Comparison of ENCODE assay signal across 1 cellular context in the genomic region with DNA sequence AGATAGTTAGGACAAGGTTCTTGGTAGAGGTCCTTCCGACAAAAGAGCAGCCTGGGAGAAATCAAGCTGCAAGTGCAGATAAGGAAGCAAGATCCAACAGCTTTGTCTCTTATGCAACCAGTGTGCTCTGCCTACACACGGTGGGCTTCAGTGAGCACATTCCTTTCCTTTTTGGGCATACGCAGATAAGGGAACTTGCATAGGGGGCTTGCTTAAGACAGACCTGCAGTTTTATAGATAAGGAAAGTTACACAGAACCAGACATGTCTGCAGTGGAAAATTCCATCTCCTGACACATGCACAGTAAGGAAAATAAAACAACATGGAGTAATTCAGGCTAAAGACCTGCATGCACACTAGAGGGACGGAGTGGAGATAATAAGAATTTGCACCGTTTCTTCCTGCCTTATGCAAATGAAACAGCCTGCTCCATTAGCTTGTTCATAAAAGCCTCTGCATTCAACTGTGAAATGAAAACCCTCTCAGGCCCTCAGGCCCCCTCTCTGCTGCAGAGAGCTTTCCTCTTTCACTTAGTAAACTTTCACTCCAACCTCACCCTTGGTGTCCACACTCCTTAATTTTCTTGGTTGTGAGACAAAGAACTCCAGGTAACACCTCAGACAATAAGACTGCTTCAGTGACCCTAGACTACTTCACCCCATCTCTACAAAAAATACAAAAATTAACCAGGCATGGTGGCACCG.
TF ChIP-seq lines count a peak whose summit lies in the region.

No MANE protein-coding gene starts in this region.

TF ChIP-seq in K562, 482 proteins besides CTCF, POLR2A, EP300 and RAD21 (continued from another document and continues in another):
- TF ChIP-seq NFE2L1 (tag; IDR thresholded peaks at IDR 0.05; ENCODE audit: borderline replicate concordance, low read depth) (peak; percentile 64), SIN3A (IDR thresholded peaks at IDR 0.05; ENCODE audit: borderline replicate concordance in 2 of 2, control insufficient read depth in 1 of 2, low read depth in 2 of 2, low read length in 2 of 2) (no peak), U2AF1 (optimal IDR thresholded peaks at IDR 0.05; ENCODE audit: low read depth, low read length) (no peak), TRIM28 (IDR thresholded peaks at IDR 0.05) (peak; percentile 87; the same call in 1 of the 2 replicates), HNRNPH1 (optimal IDR thresholded peaks at IDR 0.05; ENCODE audit: low read depth, low read length) (no peak), MED1 (CRISPR knock-in tag; IDR thresholded peaks at IDR 0.05; ENCODE audit: borderline replicate concordance) (no peak), CHD2 (IDR thresholded peaks at IDR 0.05; ENCODE audit: low read depth, low read length) (no peak), ZNF143 (CRISPR knock-in tag; IDR thresholded peaks at IDR 0.05) (no peak), ZFX (CRISPR knock-in tag; IDR thresholded peaks at IDR 0.05) (no peak), POLR2AphosphoS2 (IDR thresholded peaks at IDR 0.05; ENCODE audit: low read length) (no peak), SP1 (CRISPR knock-in tag; IDR thresholded peaks at IDR 0.05) (0 out of 2 replicates have a peak, but pooled peaks have one; percentile 35), FOXM1 (IDR thresholded peaks at IDR 0.05; ENCODE audit: low read depth) (peak; percentile 98), FOXM1 (CRISPR knock-in tag; IDR thresholded peaks at IDR 0.05; ENCODE audit: low read depth) (no peak), KAT8 (IDR thresholded peaks at IDR 0.05; ENCODE audit: low read depth) (no peak), KLF10 (CRISPR knock-in tag; IDR thresholded peaks at IDR 0.05) (0 out of 2 replicates have a peak, but pooled peaks have one; percentile 49), SMARCB1 (IDR thresholded peaks at IDR 0.05; ENCODE audit: insufficient read length, low read depth) (no peak), ZNF3 (CRISPR knock-in tag; IDR thresholded peaks at IDR 0.05) (no peak), SAP30 (IDR thresholded peaks at IDR 0.05; ENCODE audit: borderline replicate concordance, insufficient read depth, low read depth, low read length, poor library complexity, severe bottlenecking) (no peak), ETV6 (IDR thresholded peaks at IDR 0.05; ENCODE audit: borderline replicate concordance in 1 of 2, low read depth in 2 of 2, low read length in 1 of 2) (peak in 1 of 2 experiments; percentile 80; a peak in 2 of 4 replicates), ETV6 (CRISPR knock-in tag; IDR thresholded peaks at IDR 0.05; ENCODE audit: borderline replicate concordance) (no peak), ZNF239 (CRISPR knock-in tag; IDR thresholded peaks at IDR 0.05) (peak; percentile 92), MYBL2 (IDR thresholded peaks at IDR 0.05; ENCODE audit: low read depth) (no peak; the same call in 1 of the 2 replicates), MYBL2 (CRISPR knock-in tag; IDR thresholded peaks at IDR 0.05; ENCODE audit: borderline replicate concordance) (no peak), HLTF (IDR thresholded peaks at IDR 0.05) (peak; percentile 99), KAT7 (CRISPR knock-in tag; IDR thresholded peaks at IDR 0.05; ENCODE audit: borderline replicate concordance) (no peak), ATF7 (IDR thresholded peaks at IDR 0.05) (peak; percentile 90), CCAR2 (IDR thresholded peaks at IDR 0.05; ENCODE audit: low read depth, low read length) (no peak), NR3C1 (CRISPR knock-in tag; IDR thresholded peaks at IDR 0.05) (no peak), PTRF (tag; IDR thresholded peaks at IDR 0.05) (peak; percentile 96), GTF2E2 (tag; IDR thresholded peaks at IDR 0.05) (no peak; the same call in 1 of the 2 replicates), THRAP3 (IDR thresholded peaks at IDR 0.05; ENCODE audit: borderline replicate concordance) (peak; percentile 48; the same call in 1 of the 2 replicates), RUNX1 (IDR thresholded peaks at IDR 0.05; ENCODE audit: low read depth) (peak; percentile 96), SRSF3 (IDR thresholded peaks at IDR 0.05; ENCODE audit: insufficient read depth, low read length) (no peak), MCM5 (IDR thresholded peaks at IDR 0.05; ENCODE audit: low read depth) (no peak), SAFB (IDR thresholded peaks at IDR 0.05; ENCODE audit: borderline replicate concordance, low read depth, low read length) (no peak), TBL1XR1 (IDR thresholded peaks at IDR 0.05; ENCODE audit: low read length in 2 of 2) (peak; percentile 100), ZEB2 (IDR thresholded peaks at IDR 0.05) (peak; percentile 88), HEY1 (CRISPR knock-in tag; IDR thresholded peaks at IDR 0.05; ENCODE audit: borderline replicate concordance) (peak; percentile 77; the same call in 1 of the 2 replicates), NRF1 (conservative IDR thresholded peaks at IDR 0.05 in 1 of 2, IDR thresholded peaks at IDR 0.05 in 1 of 2) (0 out of 4 replicates have a peak, but pooled peaks have one; percentile 27 to 44), ELF1 (tag; IDR thresholded peaks at IDR 0.05) (0 out of 2 replicates have a peak, but pooled peaks have one; percentile 25), ZNF507 (tag; conservative IDR thresholded peaks at IDR 0.05) (0 out of 2 replicates have a peak, but pooled peaks have one; percentile 36)
- TF ChIP-seq, protein P1, sequence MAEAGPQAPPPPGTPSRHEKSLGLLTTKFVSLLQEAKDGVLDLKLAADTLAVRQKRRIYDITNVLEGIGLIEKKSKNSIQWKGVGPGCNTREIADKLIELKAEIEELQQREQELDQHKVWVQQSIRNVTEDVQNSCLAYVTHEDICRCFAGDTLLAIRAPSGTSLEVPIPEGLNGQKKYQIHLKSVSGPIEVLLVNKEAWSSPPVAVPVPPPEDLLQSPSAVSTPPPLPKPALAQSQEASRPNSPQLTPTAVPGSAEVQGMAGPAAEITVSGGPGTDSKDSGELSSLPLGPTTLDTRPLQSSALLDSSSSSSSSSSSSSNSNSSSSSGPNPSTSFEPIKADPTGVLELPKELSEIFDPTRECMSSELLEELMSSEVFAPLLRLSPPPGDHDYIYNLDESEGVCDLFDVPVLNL (CRISPR knock-in tag; IDR thresholded peaks at IDR 0.05; ENCODE audit: low read depth) = no peak
- TF ChIP-seq, protein P2, sequence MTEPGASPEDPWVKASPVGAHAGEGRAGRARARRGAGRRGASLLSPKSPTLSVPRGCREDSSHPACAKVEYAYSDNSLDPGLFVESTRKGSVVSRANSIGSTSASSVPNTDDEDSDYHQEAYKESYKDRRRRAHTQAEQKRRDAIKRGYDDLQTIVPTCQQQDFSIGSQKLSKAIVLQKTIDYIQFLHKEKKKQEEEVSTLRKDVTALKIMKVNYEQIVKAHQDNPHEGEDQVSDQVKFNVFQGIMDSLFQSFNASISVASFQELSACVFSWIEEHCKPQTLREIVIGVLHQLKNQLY (CRISPR knock-in tag; conservative IDR thresholded peaks at IDR 0.05) = no peak
- TF ChIP-seq, protein P3, sequence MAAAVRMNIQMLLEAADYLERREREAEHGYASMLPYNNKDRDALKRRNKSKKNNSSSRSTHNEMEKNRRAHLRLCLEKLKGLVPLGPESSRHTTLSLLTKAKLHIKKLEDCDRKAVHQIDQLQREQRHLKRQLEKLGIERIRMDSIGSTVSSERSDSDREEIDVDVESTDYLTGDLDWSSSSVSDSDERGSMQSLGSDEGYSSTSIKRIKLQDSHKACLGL (CRISPR knock-in tag; IDR thresholded peaks at IDR 0.05; ENCODE audit: borderline replicate concordance, poor library complexity, severe bottlenecking) = peak; percentile 92
- TF ChIP-seq, protein P4, sequence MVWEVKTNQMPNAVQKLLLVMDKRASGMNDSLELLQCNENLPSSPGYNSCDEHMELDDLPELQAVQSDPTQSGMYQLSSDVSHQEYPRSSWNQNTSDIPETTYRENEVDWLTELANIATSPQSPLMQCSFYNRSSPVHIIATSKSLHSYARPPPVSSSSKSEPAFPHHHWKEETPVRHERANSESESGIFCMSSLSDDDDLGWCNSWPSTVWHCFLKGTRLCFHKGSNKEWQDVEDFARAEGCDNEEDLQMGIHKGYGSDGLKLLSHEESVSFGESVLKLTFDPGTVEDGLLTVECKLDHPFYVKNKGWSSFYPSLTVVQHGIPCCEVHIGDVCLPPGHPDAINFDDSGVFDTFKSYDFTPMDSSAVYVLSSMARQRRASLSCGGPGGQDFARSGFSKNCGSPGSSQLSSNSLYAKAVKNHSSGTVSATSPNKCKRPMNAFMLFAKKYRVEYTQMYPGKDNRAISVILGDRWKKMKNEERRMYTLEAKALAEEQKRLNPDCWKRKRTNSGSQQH (CRISPR knock-in tag; IDR thresholded peaks at IDR 0.05) = 0 out of 2 replicates have a peak, but pooled peaks have one; percentile 61
- TF ChIP-seq, protein P5, sequence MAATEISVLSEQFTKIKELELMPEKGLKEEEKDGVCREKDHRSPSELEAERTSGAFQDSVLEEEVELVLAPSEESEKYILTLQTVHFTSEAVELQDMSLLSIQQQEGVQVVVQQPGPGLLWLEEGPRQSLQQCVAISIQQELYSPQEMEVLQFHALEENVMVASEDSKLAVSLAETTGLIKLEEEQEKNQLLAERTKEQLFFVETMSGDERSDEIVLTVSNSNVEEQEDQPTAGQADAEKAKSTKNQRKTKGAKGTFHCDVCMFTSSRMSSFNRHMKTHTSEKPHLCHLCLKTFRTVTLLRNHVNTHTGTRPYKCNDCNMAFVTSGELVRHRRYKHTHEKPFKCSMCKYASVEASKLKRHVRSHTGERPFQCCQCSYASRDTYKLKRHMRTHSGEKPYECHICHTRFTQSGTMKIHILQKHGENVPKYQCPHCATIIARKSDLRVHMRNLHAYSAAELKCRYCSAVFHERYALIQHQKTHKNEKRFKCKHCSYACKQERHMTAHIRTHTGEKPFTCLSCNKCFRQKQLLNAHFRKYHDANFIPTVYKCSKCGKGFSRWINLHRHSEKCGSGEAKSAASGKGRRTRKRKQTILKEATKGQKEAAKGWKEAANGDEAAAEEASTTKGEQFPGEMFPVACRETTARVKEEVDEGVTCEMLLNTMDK (IDR thresholded peaks at IDR 0.05; ENCODE audit: borderline replicate concordance, insufficient read depth, low read depth, low read length, poor library complexity, severe bottlenecking) = no peak
- TF ChIP-seq, protein P6, sequence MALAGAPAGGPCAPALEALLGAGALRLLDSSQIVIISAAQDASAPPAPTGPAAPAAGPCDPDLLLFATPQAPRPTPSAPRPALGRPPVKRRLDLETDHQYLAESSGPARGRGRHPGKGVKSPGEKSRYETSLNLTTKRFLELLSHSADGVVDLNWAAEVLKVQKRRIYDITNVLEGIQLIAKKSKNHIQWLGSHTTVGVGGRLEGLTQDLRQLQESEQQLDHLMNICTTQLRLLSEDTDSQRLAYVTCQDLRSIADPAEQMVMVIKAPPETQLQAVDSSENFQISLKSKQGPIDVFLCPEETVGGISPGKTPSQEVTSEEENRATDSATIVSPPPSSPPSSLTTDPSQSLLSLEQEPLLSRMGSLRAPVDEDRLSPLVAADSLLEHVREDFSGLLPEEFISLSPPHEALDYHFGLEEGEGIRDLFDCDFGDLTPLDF (CRISPR knock-in tag; IDR thresholded peaks at IDR 0.05) = no peak
- TF ChIP-seq, protein P7, sequence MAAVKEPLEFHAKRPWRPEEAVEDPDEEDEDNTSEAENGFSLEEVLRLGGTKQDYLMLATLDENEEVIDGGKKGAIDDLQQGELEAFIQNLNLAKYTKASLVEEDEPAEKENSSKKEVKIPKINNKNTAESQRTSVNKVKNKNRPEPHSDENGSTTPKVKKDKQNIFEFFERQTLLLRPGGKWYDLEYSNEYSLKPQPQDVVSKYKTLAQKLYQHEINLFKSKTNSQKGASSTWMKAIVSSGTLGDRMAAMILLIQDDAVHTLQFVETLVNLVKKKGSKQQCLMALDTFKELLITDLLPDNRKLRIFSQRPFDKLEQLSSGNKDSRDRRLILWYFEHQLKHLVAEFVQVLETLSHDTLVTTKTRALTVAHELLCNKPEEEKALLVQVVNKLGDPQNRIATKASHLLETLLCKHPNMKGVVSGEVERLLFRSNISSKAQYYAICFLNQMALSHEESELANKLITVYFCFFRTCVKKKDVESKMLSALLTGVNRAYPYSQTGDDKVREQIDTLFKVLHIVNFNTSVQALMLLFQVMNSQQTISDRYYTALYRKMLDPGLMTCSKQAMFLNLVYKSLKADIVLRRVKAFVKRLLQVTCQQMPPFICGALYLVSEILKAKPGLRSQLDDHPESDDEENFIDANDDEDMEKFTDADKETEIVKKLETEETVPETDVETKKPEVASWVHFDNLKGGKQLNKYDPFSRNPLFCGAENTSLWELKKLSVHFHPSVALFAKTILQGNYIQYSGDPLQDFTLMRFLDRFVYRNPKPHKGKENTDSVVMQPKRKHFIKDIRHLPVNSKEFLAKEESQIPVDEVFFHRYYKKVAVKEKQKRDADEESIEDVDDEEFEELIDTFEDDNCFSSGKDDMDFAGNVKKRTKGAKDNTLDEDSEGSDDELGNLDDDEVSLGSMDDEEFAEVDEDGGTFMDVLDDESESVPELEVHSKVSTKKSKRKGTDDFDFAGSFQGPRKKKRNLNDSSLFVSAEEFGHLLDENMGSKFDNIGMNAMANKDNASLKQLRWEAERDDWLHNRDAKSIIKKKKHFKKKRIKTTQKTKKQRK (IDR thresholded peaks at IDR 0.05; ENCODE audit: borderline replicate concordance, low read depth, low read length) = no peak; the same call in 1 of the 2 replicates
- TF ChIP-seq, protein P8, sequence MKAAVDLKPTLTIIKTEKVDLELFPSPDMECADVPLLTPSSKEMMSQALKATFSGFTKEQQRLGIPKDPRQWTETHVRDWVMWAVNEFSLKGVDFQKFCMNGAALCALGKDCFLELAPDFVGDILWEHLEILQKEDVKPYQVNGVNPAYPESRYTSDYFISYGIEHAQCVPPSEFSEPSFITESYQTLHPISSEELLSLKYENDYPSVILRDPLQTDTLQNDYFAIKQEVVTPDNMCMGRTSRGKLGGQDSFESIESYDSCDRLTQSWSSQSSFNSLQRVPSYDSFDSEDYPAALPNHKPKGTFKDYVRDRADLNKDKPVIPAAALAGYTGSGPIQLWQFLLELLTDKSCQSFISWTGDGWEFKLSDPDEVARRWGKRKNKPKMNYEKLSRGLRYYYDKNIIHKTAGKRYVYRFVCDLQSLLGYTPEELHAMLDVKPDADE (conservative IDR thresholded peaks at IDR 0.05; ENCODE audit: control insufficient read depth, low read depth, low read length) = peak; percentile 87
- TF ChIP-seq, protein P9, sequence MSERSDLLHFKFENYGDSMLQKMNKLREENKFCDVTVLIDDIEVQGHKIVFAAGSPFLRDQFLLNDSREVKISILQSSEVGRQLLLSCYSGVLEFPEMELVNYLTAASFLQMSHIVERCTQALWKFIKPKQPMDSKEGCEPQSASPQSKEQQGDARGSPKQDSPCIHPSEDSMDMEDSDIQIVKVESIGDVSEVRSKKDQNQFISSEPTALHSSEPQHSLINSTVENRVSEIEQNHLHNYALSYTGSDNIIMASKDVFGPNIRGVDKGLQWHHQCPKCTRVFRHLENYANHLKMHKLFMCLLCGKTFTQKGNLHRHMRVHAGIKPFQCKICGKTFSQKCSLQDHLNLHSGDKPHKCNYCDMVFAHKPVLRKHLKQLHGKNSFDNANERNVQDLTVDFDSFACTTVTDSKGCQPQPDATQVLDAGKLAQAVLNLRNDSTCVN (CRISPR knock-in tag; IDR thresholded peaks at IDR 0.05) = peak; percentile 90; the same call in 1 of the 2 replicates
